Comparison of ENCODE assay signal across 7 cellular contexts in genomic region chr7:6008668-6009611, GRCh38. TPM values are rescaled to one million over a fixed set of nuclear protein-coding genes. Genes with fewer than 3 reads are reported as not detected.
DNase-seq lines count a peak whose midpoint lies in the region; ATAC-seq and TF ChIP-seq lines count a peak whose summit lies in the region.

Gene AIMP2 (plus strand): TSS chr7:6009272. CDS start chr7:6009364, 92 bp downstream.
Gene PMS2 (minus strand): TSS chr7:6009049. CDS start chr7:6009019, 30 bp downstream.

- H3K27me3 ChIP-seq in hepatocyte: no peaks in the 10 kb centered on the region

- peak within 1 kb of the TSS; percentile 41 for H3K4me3 ChIP-seq in hepatocyte

- peak within 1 kb of the TSS; percentile 58 for H2AFZ ChIP-seq in hepatocyte

- DNase-seq in NCI-H2081 (lab: John Stamatoyannopoulos, UW) (peak; percentile 99 to 100), T1000 (lab: John Stamatoyannopoulos, UW) (peak; percentile 95), astrocyte of the hippocampus (ENCODE audit: low read depth, low spot score) (peak; percentile 99), hepatocyte (ENCODE audit: low spot score) (peak; percentile 98), retina (peak; percentile 99)

- H3K27ac ChIP-seq in hepatocyte: peak within 1 kb of the TSS; percentile 92

- H3K9me3 ChIP-seq in hepatocyte (ENCODE audit: low read depth): no peaks in the 10 kb centered on the region

- WGBS in hepatocyte (ENCODE audit: low lambda C conversion rate, missing lambda C conversion rate): 2% methylated on average over 83 of the region's 84 CpGs

- H3K79me2 ChIP-seq in hepatocyte: peaks cover 44% of the 10 kb centered on the region

- no peaks in the 10 kb centered on the region for H3K9me2 ChIP-seq in hepatocyte (replicated peaks; ENCODE audit: insufficient read depth)

- TF ChIP-seq CTCF in hepatocyte (IDR thresholded peaks at IDR 0.05; ENCODE audit: poor library complexity): peak; percentile 15

- ATAC-seq in GM18508 (IDR thresholded peaks at IDR 0.05; ENCODE audit: insufficient read depth, unreplicated experiment): peak; percentile 82
- ATAC-seq in HG03025 (IDR thresholded peaks at IDR 0.05; ENCODE audit: low FRiP score, unreplicated experiment): peak; percentile 93

- H3K4me2 ChIP-seq in hepatocyte: peak within 1 kb of the TSS; percentile 85

- no peaks in the 10 kb centered on the region for H3K36me3 ChIP-seq in hepatocyte (replicated peaks; ENCODE audit: insufficient read depth, low read depth)

- peaks cover 20% of the 10 kb centered on the region for H3K4me1 ChIP-seq in hepatocyte (ENCODE audit: insufficient read depth)

- no peaks in the 10 kb centered on the region for H4K20me1 ChIP-seq in hepatocyte (ENCODE audit: insufficient read depth, poor library complexity, severe bottlenecking)

RNA-seq across cellular contexts. Expression of gene AIMP2, which starts in this region (rescaled TPM):
- 55.1 and 55.4 TPM in 2 replicates for total RNA-seq in hepatocyte
- polyA plus RNA-seq in hepatocyte: 52.7 and 57.9 TPM in 2 replicates

RNA-seq across cellular contexts. Expression of gene PMS2, which starts in this region (rescaled TPM):
- 13.9 and 15.9 TPM in 2 replicates for total RNA-seq in hepatocyte
- 5.8 and 6.2 TPM in 2 replicates for polyA plus RNA-seq in hepatocyte

Comparison
In these comparisons a context has a peak if more than half of its experiments do, and no peak if none do; other contexts are left out.
1. Peak in every context shown above with its lines: DNase-seq, ATAC-seq, H3K4me3 ChIP-seq and H3K27ac ChIP-seq.